Comparison of ENCODE assay signal across 8 cellular contexts in the genomic region with DNA sequence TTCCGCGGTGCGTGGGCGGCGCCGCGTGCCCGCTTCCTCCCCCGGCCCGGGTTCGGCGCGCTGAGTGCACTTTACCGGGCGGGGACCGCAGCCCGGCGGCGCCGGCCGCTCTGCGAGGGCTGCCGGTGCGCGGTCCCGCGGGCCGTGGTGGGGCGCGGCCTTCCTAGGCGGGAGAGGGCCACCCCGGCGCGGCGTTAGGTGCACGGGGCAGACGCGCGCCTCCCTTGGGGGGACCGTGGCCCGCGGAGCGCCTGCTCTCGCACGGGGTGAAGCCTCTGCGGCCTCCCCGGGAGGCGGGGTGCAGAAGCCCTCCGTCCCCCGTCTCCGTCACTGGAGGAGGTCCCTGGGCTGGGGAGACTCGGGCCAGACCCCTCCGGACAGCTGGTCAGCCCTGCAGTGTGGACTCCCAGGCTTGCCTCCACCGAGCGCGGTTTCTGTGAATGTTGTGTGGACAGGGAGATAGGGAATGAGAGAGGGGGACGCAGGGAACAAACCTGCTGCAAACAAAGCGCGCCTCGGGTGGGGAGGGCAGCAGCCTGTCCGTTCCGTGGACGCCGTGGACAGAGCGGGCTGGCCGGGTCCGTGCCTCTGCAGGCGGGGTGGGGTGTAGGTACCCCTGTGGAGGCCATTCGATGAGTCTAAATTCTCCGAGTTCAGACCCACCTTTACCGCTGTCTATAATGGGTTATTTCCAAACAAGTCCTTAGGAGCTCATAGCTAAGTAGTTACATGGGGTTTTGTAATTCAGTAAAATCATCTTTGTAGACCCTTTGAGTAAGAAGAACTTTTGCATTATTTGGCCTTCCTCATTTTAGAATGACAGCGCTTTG. TPM values are rescaled to one million over a fixed set of nuclear protein-coding genes. Genes with fewer than 3 reads are reported as not detected.
DNase-seq lines count a peak whose midpoint lies in the region; ATAC-seq and TF ChIP-seq lines count a peak whose summit lies in the region.

No MANE protein-coding gene starts in this region.

- peaks cover 54% of the 10 kb centered on the region for H3K36me3 Mint-ChIP-seq in Calu3 (ENCODE audit: insufficient read depth, unreplicated experiment)

- no peaks in the 10 kb centered on the region for H3K9me3 Mint-ChIP-seq in Calu3 (ENCODE audit: low read depth, unreplicated experiment)

- H3K4me1 Mint-ChIP-seq in Calu3 (ENCODE audit: low read depth, unreplicated experiment), result peaks cover 20% of the 10 kb centered on the region

- intact Hi-C loops in Calu3 (cut with micrococcal nuclease; ENCODE audit: unreplicated experiment) (no loop called here), left ventricle myocardium superior (cut with micrococcal nuclease) (no loop called here), sciatic nerve (cut with DNase I) (no loop called here)

- H3K27ac Mint-ChIP-seq in Calu3 (ENCODE audit: unreplicated experiment), result peak overlapping the region; percentile 63

- H3K27me3 Mint-ChIP-seq in Calu3 (ENCODE audit: unreplicated experiment), result no peaks in the 10 kb centered on the region

- peak overlapping the region; percentile 91 for H3K4me3 Mint-ChIP-seq in Calu3 (ENCODE audit: low read depth, unreplicated experiment)

- no peak for TF ChIP-seq CTCF in Calu3 (IDR thresholded peaks at IDR 0.05; ENCODE audit: unreplicated experiment)

- ATAC-seq in GM19467 (IDR thresholded peaks at IDR 0.05; ENCODE audit: unreplicated experiment) (peak; percentile 31), left ventricle myocardium superior (peak; percentile 10), sciatic nerve (peak; percentile 7)

- CTCF ChIA-PET in Calu3 (lab: Charles Lee), result no interaction called here

- BruUV-seq in Calu3 (replicated peaks; lab: Mats Ljungman, UMichigan), result no TSS peak

- DNase-seq in Calu3 (peak; percentile 26), HK-2 (ENCODE audit: unreplicated experiment) (peak; percentile 48), activated gamma-delta T cell (lab: John Stamatoyannopoulos, UW) (peak; percentile 58), left ventricle myocardium superior (peak; percentile 62), sciatic nerve (ENCODE audit: low spot score) (peak; percentile 69), cerebellar nuclear complex (lab: John Stamatoyannopoulos, UW) (no peak), NCI-H1694 treated with DMSO at 0.1 percent for 48 hours (lab: John Stamatoyannopoulos, UW) (no peak)

RNA-seq across cellular contexts. Expression of gene TBCD, which starts 0.7 kb away (rescaled TPM):
- total RNA-seq in Calu3 (2022) (76.6 and 90.7 TPM in 2 replicates), left ventricle myocardium superior (53.4 TPM), sciatic nerve (122 TPM)

RNA-seq across cellular contexts. Expression of gene FN3K, which starts 17.2 kb away (rescaled TPM):
- 13.4 and 15.5 TPM in 2 replicates for total RNA-seq in Calu3 (2022)
- total RNA-seq in left ventricle myocardium superior, result 92.6 TPM
- total RNA-seq in sciatic nerve, result 57.2 TPM

RNA-seq across cellular contexts. Expression of gene FN3KRP, which starts 36.1 kb away (rescaled TPM):
- total RNA-seq in Calu3 (2022) (44.2 and 49.9 TPM in 2 replicates), left ventricle myocardium superior (14.0 TPM), sciatic nerve (32.3 TPM)

RNA-seq across cellular contexts. Expression of gene RAB40B, which starts 54.1 kb away (rescaled TPM):
- 20.5 and 21.9 TPM in 2 replicates for total RNA-seq in Calu3 (2022)
- total RNA-seq in left ventricle myocardium superior, result 21.3 TPM
- 30.3 TPM for total RNA-seq in sciatic nerve

Comparison
In these comparisons a context has a peak if more than half of its experiments do, and no peak if none do; other contexts are left out.
1. DNase-seq: peak in Calu3 (single experiment), HK-2 (single experiment), activated gamma-delta T cell (single experiment), left ventricle myocardium superior (single experiment) and sciatic nerve (single experiment); none in cerebellar nuclear complex (0 of 2) and NCI-H1694 treated with DMSO at 0.1 percent for 48 hours (single experiment).
2. Peak in every context shown above with its lines, with median percentiles within 50 percentile points of each other: ATAC-seq.